Comparison of ENCODE assay signal across 28 cellular contexts in genomic region chr1:204721378-204722041, GRCh38. TPM values are rescaled to one million over a fixed set of nuclear protein-coding genes. Genes with fewer than 3 reads are reported as not detected.
"Had no signal": no experiment of that assay in that cellular context is flagged by ENCODE, and none has a peak within 500 bp of the region (broad histone marks: within the 10 kb centered on the region; RNA-seq: fewer than 3 reads in every experiment).

No MANE protein-coding gene starts in this region.

- H2AFZ ChIP-seq: hepatocyte had no signal

- DNase-seq: activated B cell treated with CpG ODN at 0.5 μM for 24 hours; activated CD4-positive, alpha-beta T cell treated with anti-CD3 and anti-CD28 coated beads for 36 hours; activated CD4-positive, alpha-beta T cell treated with anti-CD3 and anti-CD28 coated beads, Interleukin-2, amount 50 U/mL, for 4 hours; activated CD8-positive, alpha-beta memory T cell treated with anti-CD3 and anti-CD28 coated beads for 24 hours; activated CD8-positive, alpha-beta memory T cell treated with anti-CD3 and anti-CD28 coated beads, Interleukin-2, amount 50 U/mL, for 4 hours; activated T-cell treated with anti-CD3 and anti-CD28 coated beads, Interleukin-2, amount 50 U/mL, for 24 hours; aorta; brain microvascular endothelial cell; caudate nucleus; dermis blood vessel endothelial cell; effector memory CD4-positive, alpha-beta T cell; foreskin melanocyte; glutamatergic neuron; left ventricle myocardium superior; nephron progenitor cell; ovary; right cardiac atrium; stimulated activated CD4-positive, alpha-beta T cell treated with anti-CD3 and anti-CD28 coated beads, Interleukin-12 subunit alpha, Interleukin-12 subunit beta, amount 100 ng/mL, for 4 hours; substantia nigra; T-helper 1 cell; thyroid gland had no signal

- H3K4me1 Mint-ChIP-seq: activated B cell treated with CpG ODN at 0.5 μM for 24 hours had no signal

- H3K27me3 Mint-ChIP-seq: activated CD4-positive, alpha-beta T cell treated with anti-CD3 and anti-CD28 coated beads for 36 hours had no signal

- H3K79me2 ChIP-seq: hepatocyte had no signal

- H3K4me3 Mint-ChIP-seq: activated B cell treated with CpG ODN at 0.5 μM for 24 hours; activated CD4-positive, alpha-beta T cell treated with anti-CD3 and anti-CD28 coated beads for 36 hours; activated T-cell treated with anti-CD3 and anti-CD28 coated beads, Interleukin-2, amount 50 U/mL, for 24 hours; activated T-helper 17 cell treated with anti-CD3 and anti-CD28 coated beads, Interleukin-2, amount 50 U/mL, for 72 hours; nephron progenitor cell; stimulated activated naive CD8-positive, alpha-beta T cell treated with anti-CD3 and anti-CD28 coated beads, Interleukin-15, Interleukin-2, amounts not matched to agents 100 ng/mL and 50 ng/mL, for 24 hours had no signal

- H3K4me3 ChIP-seq: hepatocyte, ovary, prostate gland, thyroid gland had no signal

- H3K36me3 ChIP-seq: brain microvascular endothelial cell, ovary, prostate gland, thyroid gland had no signal

- H3K4me2 ChIP-seq: hepatocyte had no signal

- H3K9me3 Mint-ChIP-seq: activated B cell treated with CpG ODN at 0.5 μM for 24 hours; activated naive CD4-positive, alpha-beta T cell treated with anti-CD3 and anti-CD28 coated beads, Interleukin-2, amount 50 U/mL, for 72 hours; activated T-cell treated with anti-CD3 and anti-CD28 coated beads, Interleukin-2, amount 50 U/mL, for 24 hours; activated T-helper 17 cell treated with anti-CD3 and anti-CD28 coated beads, Interleukin-2, amount 50 U/mL, for 72 hours; stimulated activated naive CD8-positive, alpha-beta T cell treated with anti-CD3 and anti-CD28 coated beads, Interleukin-15, Interleukin-2, amounts not matched to agents 100 ng/mL and 50 ng/mL, for 24 hours had no signal

- H3K9me3 ChIP-seq: ovary, prostate gland, thyroid gland had no signal

- H3K27ac Mint-ChIP-seq: activated B cell treated with CpG ODN at 0.5 μM for 24 hours; activated CD4-positive, alpha-beta T cell treated with anti-CD3 and anti-CD28 coated beads for 36 hours; activated naive CD4-positive, alpha-beta T cell treated with anti-CD3 and anti-CD28 coated beads, Interleukin-2, amount 50 U/mL, for 72 hours; activated T-cell treated with anti-CD3 and anti-CD28 coated beads, Interleukin-2, amount 50 U/mL, for 24 hours; activated T-helper 17 cell treated with anti-CD3 and anti-CD28 coated beads, Interleukin-2, amount 50 U/mL, for 72 hours; nephron progenitor cell; stimulated activated naive CD8-positive, alpha-beta T cell treated with anti-CD3 and anti-CD28 coated beads, Interleukin-15, Interleukin-2, amounts not matched to agents 100 ng/mL and 50 ng/mL, for 24 hours had no signal

- H3K27me3 ChIP-seq: brain microvascular endothelial cell, hepatocyte, ovary, thyroid gland had no signal

- ATAC-seq: activated CD4-positive, alpha-beta T cell treated with anti-CD3 and anti-CD28 coated beads for 36 hours; activated naive CD4-positive, alpha-beta T cell treated with anti-CD3 and anti-CD28 coated beads, Interleukin-2, amount 50 U/mL, for 72 hours; activated T-helper 17 cell treated with anti-CD3 and anti-CD28 coated beads, Interleukin-2, amount 50 U/mL, for 72 hours; esophagus mucosa; left ventricle myocardium superior; right cardiac atrium had no signal

- H3K4me1 ChIP-seq: prostate gland, thyroid gland had no signal

- H3K36me3 Mint-ChIP-seq: activated naive CD4-positive, alpha-beta T cell treated with anti-CD3 and anti-CD28 coated beads, Interleukin-2, amount 50 U/mL, for 72 hours had no signal

- H3K27ac ChIP-seq: brain microvascular endothelial cell, hepatocyte, ovary, prostate gland, thyroid gland had no signal

RNA-seq across cellular contexts. Expression of gene LRRN2, which starts 36.0 kb away (rescaled TPM):
- total RNA-seq: activated B cell treated with CpG ODN at 0.5 μM for 24 hours; activated naive CD4-positive, alpha-beta T cell treated with anti-CD3 and anti-CD28 coated beads, Interleukin-2, amount 50 U/mL, for 72 hours; activated T-helper 17 cell treated with anti-CD3 and anti-CD28 coated beads, Interleukin-2, amount 50 U/mL, for 72 hours; endothelial cell of umbilical vein had no signal
- polyA plus RNA-seq: aorta, endothelial cell of umbilical vein had no signal
